ENCODE assay signal across 11 cellular contexts in the genomic region with DNA sequence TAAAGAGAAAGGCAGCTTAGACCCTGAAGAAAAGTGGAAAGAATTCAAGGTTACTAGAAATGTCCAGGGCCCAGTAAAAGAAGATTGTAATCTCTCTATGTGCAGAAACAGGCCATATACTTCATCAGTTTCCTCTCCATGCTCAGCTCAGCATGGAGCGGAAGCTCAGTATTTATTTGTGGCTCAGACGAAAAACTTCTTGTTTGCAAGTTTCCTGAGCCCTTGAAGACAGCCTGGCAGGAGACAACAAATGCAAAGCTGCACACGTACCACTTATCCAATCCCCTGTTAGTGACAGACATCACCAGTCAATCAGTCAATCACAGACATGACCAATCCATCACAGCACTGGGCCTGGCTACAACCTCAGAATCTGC. TPM values are rescaled to one million over a fixed set of nuclear protein-coding genes. Genes with fewer than 3 reads are reported as not detected.
A peak's percentile ranks its signal among the peaks of the same experiment; 100 is the strongest.
DNase-seq lines count a peak whose midpoint lies in the region; ATAC-seq and TF ChIP-seq lines count a peak whose summit lies in the region.
"Had no signal": no experiment of that assay in that cellular context is flagged by ENCODE, and none has a peak within 500 bp of the region (broad histone marks: within the 10 kb centered on the region; RNA-seq: fewer than 3 reads in every experiment).

No MANE protein-coding gene starts in this region.

- no peaks in the 10 kb centered on the region for H3K27me3 Mint-ChIP-seq in memory B cell
- H3K27me3 Mint-ChIP-seq in activated T-cell treated with anti-CD3 and anti-CD28 coated beads, Interleukin-2, amount 50 U/mL, for 72 hours (ENCODE audit: low read depth), result peaks cover 4% of the 10 kb centered on the region

- H3K4me1 Mint-ChIP-seq in memory B cell, result peaks cover 19% of the 10 kb centered on the region
- peaks cover 6% of the 10 kb centered on the region for H3K4me1 Mint-ChIP-seq in activated T-cell treated with anti-CD3 and anti-CD28 coated beads, Interleukin-2, amount 50 U/mL, for 72 hours (ENCODE audit: low read depth)

- H3K36me3 ChIP-seq in breast epithelium (no peaks in the 10 kb centered on the region), subcutaneous abdominal adipose tissue (ENCODE audit: control insufficient read depth in 5 of 5, insufficient read depth in 5 of 5, low read length in 5 of 5) (no peaks in the 10 kb centered on the region)

- H3K9me3 ChIP-seq in breast epithelium, result no peaks in the 10 kb centered on the region
- H3K9me3 ChIP-seq in subcutaneous abdominal adipose tissue (ENCODE audit: control insufficient read depth in 5 of 5, low read length in 5 of 5), result no peaks in the 10 kb centered on the region

- ATAC-seq in memory B cell (ENCODE audit: low read depth) (peak; percentile 70), GM19397 (IDR thresholded peaks at IDR 0.05; ENCODE audit: unreplicated experiment) (no peak)
- ATAC-seq in activated T-cell treated with anti-CD3 and anti-CD28 coated beads, Interleukin-2, amount 50 U/mL, for 72 hours (replicated peaks in 1 of 2), result no peak

- H3K4me1 ChIP-seq in breast epithelium (no peaks in the 10 kb centered on the region), subcutaneous abdominal adipose tissue (ENCODE audit: control insufficient read depth in 5 of 5, insufficient read depth in 5 of 5, low read length in 5 of 5) (peaks cover 10 to 37% (median 30%) of the 10 kb centered on the region in 5 donors)

- H3K27me3 ChIP-seq in HL-60 (ENCODE audit: insufficient read depth, poor library complexity, severe bottlenecking) (peaks cover 8% of the 10 kb centered on the region), breast epithelium (no peaks in the 10 kb centered on the region), subcutaneous abdominal adipose tissue (ENCODE audit: control insufficient read depth in 5 of 5, insufficient read depth in 4 of 5, low read length in 5 of 5) (no peaks in the 10 kb centered on the region)

- H3K9ac ChIP-seq in subcutaneous abdominal adipose tissue (ENCODE audit: low read length in 5 of 5), result peak overlapping the region in 2 of 5 donors; percentile 7 to 13

- DNase-seq in HL-60 (ENCODE audit: low read depth in 1 of 2, low spot score in 1 of 2), result peak; percentile 24 to 42
- DNase-seq in breast epithelium (ENCODE audit: low spot score in 2 of 2), result no peak
- DNase-seq in memory B cell (ENCODE audit: low spot score in 2 of 2), result no peak
- no peak for DNase-seq in activated T-cell treated with anti-CD3 and anti-CD28 coated beads, Interleukin-2, amount 50 U/mL, for 72 hours
- DNase-seq in NCI-H2029 (lab: John Stamatoyannopoulos, UW), result no peak
- DNase-seq in stimulated activated CD4-positive, alpha-beta T cell treated with anti-CD3 and anti-CD28 coated beads, Interleukin-4, amount 100 ng/mL, for 4 hours, result no peak
- DNase-seq: KG1; NCI-H510A treated with DMSO at 0.1 percent for 48 hours; stimulated activated CD4-positive, alpha-beta T cell treated with anti-CD3 and anti-CD28 coated beads, Interleukin-2, amount 100 ng/mL, for 24 hours had no signal

- H3K4me3 Mint-ChIP-seq in memory B cell, result peak overlapping the region; percentile 46
- no peak overlapping the region for H3K4me3 Mint-ChIP-seq in activated T-cell treated with anti-CD3 and anti-CD28 coated beads, Interleukin-2, amount 50 U/mL, for 72 hours

- intact Hi-C loops in breast epithelium (cut with DNase I; ENCODE audit: low total_unique reads), result no loop called here

- H3K4me3 ChIP-seq in HL-60 (replicated peaks; ENCODE audit: insufficient read depth, low read length), result no peak overlapping the region
- no peak overlapping the region for H3K4me3 ChIP-seq in breast epithelium
- H3K4me3 ChIP-seq in subcutaneous abdominal adipose tissue (ENCODE audit: low read depth in 1 of 5, low read length in 5 of 5), result peak overlapping the region in 2 of 5 donors; percentile 28 to 40

- no peak for TF ChIP-seq POLR2A in breast epithelium (IDR thresholded peaks at IDR 0.05)

- peak overlapping the region; percentile 83 for H3K27ac Mint-ChIP-seq in memory B cell
- no peak overlapping the region for H3K27ac Mint-ChIP-seq in activated T-cell treated with anti-CD3 and anti-CD28 coated beads, Interleukin-2, amount 50 U/mL, for 72 hours

- H3K9me3 Mint-ChIP-seq in memory B cell, result peaks cover 2% of the 10 kb centered on the region
- H3K9me3 Mint-ChIP-seq in activated T-cell treated with anti-CD3 and anti-CD28 coated beads, Interleukin-2, amount 50 U/mL, for 72 hours, result peaks cover 0 to 2% of the 10 kb centered on the region in 2 donors

- H3K36me3 Mint-ChIP-seq in memory B cell, result peaks cover 4% of the 10 kb centered on the region
- H3K36me3 Mint-ChIP-seq in activated T-cell treated with anti-CD3 and anti-CD28 coated beads, Interleukin-2, amount 50 U/mL, for 72 hours (ENCODE audit: insufficient read depth in 2 of 2), result no peaks in the 10 kb centered on the region

- TF ChIP-seq CTCF in HL-60 (IDR thresholded peaks at IDR 0.05; ENCODE audit: insufficient read depth, low read length) (no peak), breast epithelium (IDR thresholded peaks at IDR 0.05) (no peak)

- H3K27ac ChIP-seq in HL-60 (replicated peaks) (peak overlapping the region; percentile 49), breast epithelium (peak overlapping the region; percentile 50 to 71), subcutaneous abdominal adipose tissue (ENCODE audit: low read depth, low read length) (peak overlapping the region; percentile 80)

RNA-seq across cellular contexts. Expression of a gene that starts 8.1 kb away (rescaled TPM):
- total RNA-seq in breast epithelium, result 10 to 100 TPM; 12.0 to 23.3 (median 21.8) TPM
- under 1 TPM; 0.36 to 0.76 TPM for total RNA-seq in activated T-cell treated with anti-CD3 and anti-CD28 coated beads, Interleukin-2, amount 50 U/mL, for 72 hours

Comparison
In these comparisons a context has a peak if more than half of its experiments do, and no peak if none do; other contexts are left out.
1. DNase-seq: peak in HL-60 (2 of 2); none in breast epithelium (0 of 2), memory B cell (0 of 2), activated T-cell treated with anti-CD3 and anti-CD28 coated beads, Interleukin-2, amount 50 U/mL, for 72 hours (0 of 2), NCI-H2029 (single experiment) and stimulated activated CD4-positive, alpha-beta T cell treated with anti-CD3 and anti-CD28 coated beads, Interleukin-4, amount 100 ng/mL, for 4 hours (0 of 2).
2. RNA of a gene that starts 8.1 kb away (total RNA-seq): 12.0 to 23.3 TPM in breast epithelium; 0.36 to 0.76 TPM in activated T-cell treated with anti-CD3 and anti-CD28 coated beads, Interleukin-2, amount 50 U/mL, for 72 hours; every median in the first group is over 4 times any median in the second.
3. Peak in every context shown above with its lines, with median percentiles within 50 percentile points of each other: H3K27ac ChIP-seq.